ENCODE assay signal across 8 cellular contexts in the genomic region with DNA sequence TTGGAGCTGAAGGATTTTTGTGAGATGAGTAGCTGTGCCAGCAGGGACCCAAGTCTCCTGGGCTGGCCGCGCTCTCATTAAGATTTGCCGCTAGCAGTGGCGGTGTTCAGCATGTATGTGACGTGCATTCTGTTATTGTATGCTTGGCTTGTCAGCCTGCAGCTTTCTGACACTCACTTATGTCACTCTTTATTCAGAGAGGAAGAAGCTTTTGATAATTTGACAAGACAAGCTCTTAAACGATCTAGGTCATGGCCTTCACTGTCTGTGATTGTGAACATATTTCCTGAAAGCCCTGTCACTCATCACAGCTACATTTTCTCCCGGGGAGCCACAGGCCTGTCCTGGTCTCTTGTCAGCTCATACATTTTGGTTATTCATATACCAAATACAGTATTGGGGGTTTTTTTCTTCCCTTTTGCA.
DNase-seq lines count a peak whose midpoint lies in the region; ATAC-seq lines count a peak whose summit lies in the region.

No MANE protein-coding gene starts in this region.

- no peak overlapping the region for H3K4me3 Mint-ChIP-seq in stimulated activated effector memory CD8-positive, alpha-beta T cell treated with anti-CD3 and anti-CD28 coated beads, Interleukin-12 subunit alpha, Interleukin-12 subunit beta, amount 100 ng/mL, for 72 hours

- H3K27ac ChIP-seq in SK-N-MC: peak overlapping the region; percentile 45; the same call in 1 of the 2 replicates

- H3K9me3 ChIP-seq in SK-N-MC (ENCODE audit: low read depth, low read length): no peaks in the 10 kb centered on the region

- peak; percentile 42 for DNase-seq in NCI-H82 (lab: John Stamatoyannopoulos, UW)
- no peak for DNase-seq in NCI-H82 treated with DMSO at 0.1 percent for 48 hours (lab: John Stamatoyannopoulos, UW; ENCODE audit: unreplicated experiment)
- no peak for DNase-seq in SK-N-MC (ENCODE audit: low read depth, low spot score)
- no peak for DNase-seq in stimulated activated effector memory CD8-positive, alpha-beta T cell treated with anti-CD3 and anti-CD28 coated beads, Interleukin-12 subunit alpha, Interleukin-12 subunit beta, amount 100 ng/mL, for 72 hours (ENCODE audit: low spot score in 2 of 2)
- no peak for DNase-seq in RKO (ENCODE audit: low spot score)
- DNase-seq in stimulated activated CD4-positive, alpha-beta T cell treated with anti-CD3 and anti-CD28 coated beads, Interleukin-15, amount 100 ng/mL, for 24 hours: no peak
- DNase-seq in iPS-NIHi7 (ENCODE audit: extremely low spot score): no peak

- H3K4me1 Mint-ChIP-seq in stimulated activated effector memory CD8-positive, alpha-beta T cell treated with anti-CD3 and anti-CD28 coated beads, Interleukin-12 subunit alpha, Interleukin-12 subunit beta, amount 100 ng/mL, for 72 hours: no peaks in the 10 kb centered on the region

- no peak overlapping the region for H3K9ac ChIP-seq in SK-N-MC (ENCODE audit: insufficient read length)

- H3K9me3 Mint-ChIP-seq in stimulated activated effector memory CD8-positive, alpha-beta T cell treated with anti-CD3 and anti-CD28 coated beads, Interleukin-12 subunit alpha, Interleukin-12 subunit beta, amount 100 ng/mL, for 72 hours: no peaks in the 10 kb centered on the region

- H3K36me3 Mint-ChIP-seq in stimulated activated effector memory CD8-positive, alpha-beta T cell treated with anti-CD3 and anti-CD28 coated beads, Interleukin-12 subunit alpha, Interleukin-12 subunit beta, amount 100 ng/mL, for 72 hours: peaks cover 8% of the 10 kb centered on the region

- H3K36me3 ChIP-seq in SK-N-MC (ENCODE audit: insufficient read depth, low read length): no peaks in the 10 kb centered on the region; the same call in 1 of the 2 replicates

- peak; percentile 64 for ATAC-seq in HG02981 (IDR thresholded peaks at IDR 0.05; ENCODE audit: unreplicated experiment)
- peak; percentile 37 for ATAC-seq in stimulated activated effector memory CD8-positive, alpha-beta T cell treated with anti-CD3 and anti-CD28 coated beads, Interleukin-12 subunit alpha, Interleukin-12 subunit beta, amount 100 ng/mL, for 72 hours

- H3K27ac Mint-ChIP-seq in stimulated activated effector memory CD8-positive, alpha-beta T cell treated with anti-CD3 and anti-CD28 coated beads, Interleukin-12 subunit alpha, Interleukin-12 subunit beta, amount 100 ng/mL, for 72 hours: no peak overlapping the region

- H3K4me3 ChIP-seq in SK-N-MC: no peak overlapping the region
